19 cellular contexts compared by ENCODE assay signal in the genomic region with DNA sequence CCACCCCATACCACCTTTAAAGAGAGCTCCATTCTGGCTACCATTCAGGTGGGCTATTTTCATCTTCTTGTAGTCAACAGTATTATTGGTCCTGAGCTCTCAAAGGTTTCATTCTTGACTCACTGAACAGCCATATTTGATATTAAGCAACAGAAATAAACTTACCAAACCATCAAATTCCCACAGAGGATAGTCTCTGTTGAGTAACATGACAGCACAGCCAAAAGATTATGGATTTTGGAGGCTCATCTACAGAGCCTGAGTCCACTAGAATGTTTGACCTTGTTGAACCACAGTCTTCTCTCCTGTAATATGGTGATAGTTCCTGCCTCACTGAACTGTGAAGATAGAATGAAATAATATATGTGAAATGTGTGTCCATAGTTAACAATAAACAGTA.
DNase-seq lines count a peak whose midpoint lies in the region; ATAC-seq and TF ChIP-seq lines count a peak whose summit lies in the region.
"Had no signal": no experiment of that assay in that cellular context is flagged by ENCODE, and none has a peak within 500 bp of the region (broad histone marks: within the 10 kb centered on the region; RNA-seq: fewer than 3 reads in every experiment).

No MANE protein-coding gene starts in this region.

- H3K27ac ChIP-seq in right cardiac atrium (ENCODE audit: low read length) (no peak overlapping the region), left ventricle myocardium inferior (replicated peaks) (no peak overlapping the region)

- DNase-seq in right cardiac atrium: no peak
- no peak for DNase-seq in left ventricle myocardium inferior
- peak; percentile 20 for DNase-seq in fibroblast of gingiva (ENCODE audit: low read depth)
- DNase-seq in left lobe of liver (ENCODE audit: low spot score): no peak
- no peak for DNase-seq in GM13977 (ENCODE audit: low spot score)
- no peak for DNase-seq in islet precursor cell
- DNase-seq: ACHN; BE2C; C1 segment of cervical spinal cord; CD4-positive, CD25-positive, alpha-beta regulatory T cell; CD8-positive, alpha-beta memory T cell; COR-L47; DMS 273 treated with DMSO at 0.1 percent for 48 hours; DMS53; DND-41; EL had no signal

- H3K9me3 ChIP-seq in right cardiac atrium (ENCODE audit: control insufficient read depth, low read length): no peaks in the 10 kb centered on the region
- no peaks in the 10 kb centered on the region for H3K9me3 ChIP-seq in left ventricle myocardium inferior (replicated peaks)
- H3K9me3 ChIP-seq: BE2C, HAP-1 had no signal

- H3K36me3 ChIP-seq in left ventricle myocardium inferior: no peaks in the 10 kb centered on the region
- H3K36me3 ChIP-seq: BE2C, HAP-1 had no signal

- H3K4me1 ChIP-seq in right cardiac atrium (ENCODE audit: control insufficient read depth, insufficient read depth, low read length): peaks cover 3% of the 10 kb centered on the region
- peaks cover 6% of the 10 kb centered on the region for H3K4me1 ChIP-seq in left ventricle myocardium inferior
- H3K4me1 ChIP-seq: HAP-1 had no signal

- TF ChIP-seq CTCF in left ventricle myocardium inferior (IDR thresholded peaks at IDR 0.05; ENCODE audit: borderline replicate concordance) (no peak), GM13977 (IDR thresholded peaks at IDR 0.05; ENCODE audit: extremely low read depth, insufficient read depth, missing control alignments) (no peak)

- in situ Hi-C loops in GM13977 (cut with MboI; ENCODE audit: low pct_unique_long_range_greater_than_20kb, low sequenced_read_pairs, unreplicated experiment): no loop called here

- ATAC-seq in right cardiac atrium (peak; percentile 25 to 60), left lobe of liver (peak; percentile 93), HG03378 (IDR thresholded peaks at IDR 0.05; ENCODE audit: unreplicated experiment) (no peak)
- ATAC-seq: GM12878 had no signal

- H3K27me3 ChIP-seq in right cardiac atrium (ENCODE audit: control insufficient read depth, insufficient read depth): no peaks in the 10 kb centered on the region
- H3K27me3 ChIP-seq in left ventricle myocardium inferior (ENCODE audit: low read depth): no peaks in the 10 kb centered on the region
- H3K27me3 ChIP-seq: BE2C had no signal

- intact Hi-C loops in right cardiac atrium (cut with DNase I): no loop called here
- intact Hi-C loops in left ventricle myocardium inferior (cut with micrococcal nuclease): no loop called here

- H3K4me3 ChIP-seq in right cardiac atrium (ENCODE audit: low read length): no peak overlapping the region
- no peak overlapping the region for H3K4me3 ChIP-seq in left ventricle myocardium inferior
- H3K4me3 ChIP-seq: GM12878, HAP-1 had no signal
